In genomic region chr3:54547846-54548245, GRCh38 we compare ENCODE assay signal across 24 cellular contexts.
A peak's percentile ranks its signal among the peaks of the same experiment; 100 is the strongest.
DNase-seq lines count a peak whose midpoint lies in the region; ATAC-seq and TF ChIP-seq lines count a peak whose summit lies in the region.
"Had no signal": no experiment of that assay in that cellular context is flagged by ENCODE, and none has a peak within 500 bp of the region (broad histone marks: within the 10 kb centered on the region; RNA-seq: fewer than 3 reads in every experiment).

No MANE protein-coding gene starts in this region.

- DNase-seq in osteocyte (ENCODE audit: extremely low spot score, unreplicated experiment) (peak; percentile 13), COR-L47 (lab: John Stamatoyannopoulos, UW) (no peak), OCI-M2 (lab: John Stamatoyannopoulos, UW; ENCODE audit: unreplicated experiment) (no peak)
- DNase-seq: AML-193; Caco-2; Calu3; CD4-positive, alpha-beta memory T cell; CD4-positive, CD25-positive, alpha-beta regulatory T cell; CD8-positive, alpha-beta memory T cell; DMS153; DMS53; DMS79; DND-41; EL; GDM1 had no signal

- ATAC-seq in HG02763 (IDR thresholded peaks at IDR 0.05; ENCODE audit: unreplicated experiment): no peak
- ATAC-seq: A549, GM12878 had no signal

- no peak overlapping the region for H3K4me3 Mint-ChIP-seq in osteocyte (ENCODE audit: unreplicated experiment)
- H3K4me3 Mint-ChIP-seq: B cell; CD14-positive monocyte; CD4-positive, alpha-beta memory T cell; CD4-positive, CD25-positive, alpha-beta regulatory T cell; CD8-positive, alpha-beta memory T cell had no signal

- no peak for TF ChIP-seq CTCF in C4-2B (conservative IDR thresholded peaks at IDR 0.05)
- no peak for TF ChIP-seq CTCF in VCaP (conservative IDR thresholded peaks at IDR 0.05)
- TF ChIP-seq CTCF in osteocyte (IDR thresholded peaks at IDR 0.05): no peak

- no peaks in the 10 kb centered on the region for H3K36me3 Mint-ChIP-seq in osteocyte (ENCODE audit: unreplicated experiment)
- H3K36me3 Mint-ChIP-seq: CD14-positive monocyte; CD4-positive, alpha-beta memory T cell; CD4-positive, CD25-positive, alpha-beta regulatory T cell; CD8-positive, alpha-beta memory T cell had no signal

- H3K27ac Mint-ChIP-seq in osteocyte (ENCODE audit: unreplicated experiment): no peak overlapping the region
- H3K27ac Mint-ChIP-seq: B cell; CD4-positive, alpha-beta memory T cell; CD4-positive, CD25-positive, alpha-beta regulatory T cell; CD8-positive, alpha-beta memory T cell had no signal

- no peaks in the 10 kb centered on the region for H3K27me3 Mint-ChIP-seq in osteocyte (ENCODE audit: unreplicated experiment)
- H3K27me3 Mint-ChIP-seq: CD4-positive, alpha-beta memory T cell; CD8-positive, alpha-beta memory T cell had no signal

- H3K27ac ChIP-seq in C4-2B (peak overlapping the region; percentile 60), VCaP (peak overlapping the region; percentile 39)
- H3K27ac ChIP-seq: 22Rv1; A549; BLaER1 treated with 17β-estradiol and CSF1 and Interleukin-3, amounts not matched to agents 10 nM and 100 nM had no signal

- H3K9me3 Mint-ChIP-seq in osteocyte (ENCODE audit: unreplicated experiment): peaks cover 9% of the 10 kb centered on the region

- no peaks in the 10 kb centered on the region for H3K4me1 Mint-ChIP-seq in osteocyte (ENCODE audit: unreplicated experiment)
- H3K4me1 Mint-ChIP-seq: B cell; CD14-positive monocyte; CD4-positive, CD25-positive, alpha-beta regulatory T cell; CD8-positive, alpha-beta memory T cell had no signal
